18 cellular contexts compared by ENCODE assay signal in the genomic region with DNA sequence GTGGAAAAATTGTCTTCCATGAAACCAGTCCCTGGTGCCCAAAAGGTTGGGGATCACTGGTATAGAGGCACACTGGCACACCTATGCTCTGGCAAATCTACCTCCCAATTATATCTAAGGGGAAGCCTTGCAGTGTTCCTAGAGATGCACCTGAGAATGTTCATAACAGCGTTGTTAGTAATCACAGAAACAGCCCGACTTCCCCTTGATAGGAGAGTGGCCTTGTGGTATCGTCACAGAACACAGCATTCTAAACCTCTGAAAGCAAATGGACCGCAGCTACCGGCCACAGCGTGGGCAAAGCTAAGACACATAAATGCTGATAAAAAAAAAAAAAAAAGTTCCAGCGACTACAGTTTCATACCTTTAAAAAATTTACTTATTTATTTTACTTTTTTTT.
"Had no signal": no experiment of that assay in that cellular context is flagged by ENCODE, and none has a peak within 500 bp of the region (broad histone marks: within the 10 kb centered on the region; RNA-seq: fewer than 3 reads in every experiment).

No MANE protein-coding gene starts in this region.

- H3K27me3 ChIP-seq: brain microvascular endothelial cell, pancreas had no signal

- DNase-seq: activated CD4-positive, alpha-beta T cell treated with anti-CD3 and anti-CD28 coated beads for 1 hour; brain microvascular endothelial cell; cerebellar nuclear complex; endodermal cell; left cardiac atrium; lower lobe of right lung; midbrain; stimulated activated CD4-positive, alpha-beta T cell treated with anti-CD3 and anti-CD28 coated beads, Interleukin-12 subunit alpha, Interleukin-12 subunit beta, amount 100 ng/mL, for 4 hours; stimulated activated naive CD4-positive, alpha-beta T cell treated with Interleukin-2 at 50 U/mL for 16 hours; substantia nigra; transverse colon had no signal

- H3K27ac ChIP-seq: brain microvascular endothelial cell, heart left ventricle, lower lobe of right lung, pancreas, transverse colon, VCaP had no signal

- FAIRE-seq: frontal cortex, pancreas had no signal

- ATAC-seq: heart left ventricle, left cardiac atrium, lower lobe of right lung, pancreas had no signal

- H3K4me1 ChIP-seq: pancreas had no signal

- H3K9me3 Mint-ChIP-seq: activated naive CD4-positive, alpha-beta T cell treated with anti-CD3 and anti-CD28 coated beads, Interleukin-2, amount 50 U/mL, for 24 hours; activated T-helper 2 cell treated with anti-CD3 and anti-CD28 coated beads, Interferon-gamma antibody, Interleukin-2, Interleukin-4, amounts not matched to agents 10 μg/mL and 5 μg/mL and 100 μg/mL, durations not matched to agents 14 hours and 24 hours and 36 hours; dendritic cell treated with granulocyte-macrophage colony-stimulating factor and Interleukin-4, amounts not matched to agents 40 ng/mL and 50 ng/mL, for 4 days had no signal

- H3K4me3 Mint-ChIP-seq: activated naive CD4-positive, alpha-beta T cell treated with anti-CD3 and anti-CD28 coated beads, Interleukin-2, amount 50 U/mL, for 24 hours; dendritic cell treated with granulocyte-macrophage colony-stimulating factor and Interleukin-4, amounts not matched to agents 40 ng/mL and 50 ng/mL, for 4 days; endodermal cell had no signal

- H3K4me3 ChIP-seq: heart left ventricle, lower lobe of right lung, pancreas, transverse colon had no signal

- H3K27ac Mint-ChIP-seq: activated naive CD4-positive, alpha-beta T cell treated with anti-CD3 and anti-CD28 coated beads, Interleukin-2, amount 50 U/mL, for 24 hours; activated T-helper 2 cell treated with anti-CD3 and anti-CD28 coated beads, Interferon-gamma antibody, Interleukin-2, Interleukin-4, amounts not matched to agents 10 μg/mL and 5 μg/mL and 100 μg/mL, durations not matched to agents 14 hours and 24 hours and 36 hours; dendritic cell treated with granulocyte-macrophage colony-stimulating factor and Interleukin-4, amounts not matched to agents 40 ng/mL and 50 ng/mL, for 4 days; endodermal cell had no signal

- H3K4me1 Mint-ChIP-seq: endodermal cell had no signal

- H3K36me3 ChIP-seq: brain microvascular endothelial cell, heart left ventricle, lower lobe of right lung, pancreas, transverse colon had no signal

- H3K27me3 Mint-ChIP-seq: activated naive CD4-positive, alpha-beta T cell treated with anti-CD3 and anti-CD28 coated beads, Interleukin-2, amount 50 U/mL, for 24 hours had no signal

- H3K9me3 ChIP-seq: heart left ventricle, lower lobe of right lung, pancreas, transverse colon had no signal

- H3K36me3 Mint-ChIP-seq: activated naive CD4-positive, alpha-beta T cell treated with anti-CD3 and anti-CD28 coated beads, Interleukin-2, amount 50 U/mL, for 24 hours had no signal
